15 cellular contexts compared by ENCODE assay signal in the genomic region with DNA sequence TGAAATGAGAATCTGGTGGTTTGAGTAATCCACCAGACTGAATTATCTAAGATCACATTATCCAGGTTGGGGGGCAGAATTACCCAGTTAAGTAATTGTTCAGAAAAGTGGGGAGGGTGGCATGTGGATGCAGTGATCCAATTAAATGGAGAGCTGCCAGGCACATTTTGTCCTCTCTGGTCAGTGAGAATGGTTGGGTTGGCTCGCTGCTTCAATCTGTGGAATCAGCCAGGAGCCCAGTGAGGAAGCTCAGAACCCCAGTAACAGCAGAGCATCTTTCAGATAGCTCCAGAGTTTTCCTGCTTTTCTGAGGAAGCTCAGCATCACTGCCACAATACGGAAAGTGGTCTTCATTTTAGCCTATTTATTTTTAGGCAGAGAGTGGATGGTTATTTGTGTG. TPM values are rescaled to one million over a fixed set of nuclear protein-coding genes. Genes with fewer than 3 reads are reported as not detected.
A peak's percentile ranks its signal among the peaks of the same experiment; 100 is the strongest.
DNase-seq lines count a peak whose midpoint lies in the region; ATAC-seq and TF ChIP-seq lines count a peak whose summit lies in the region.
"Had no signal": no experiment of that assay in that cellular context is flagged by ENCODE, and none has a peak within 500 bp of the region (broad histone marks: within the 10 kb centered on the region; RNA-seq: fewer than 3 reads in every experiment).

No MANE protein-coding gene starts in this region.

- no peak for TF ChIP-seq CTCF in testis (IDR thresholded peaks at IDR 0.05)

- H3K4me3 ChIP-seq in testis, result no peak overlapping the region

- no peaks in the 10 kb centered on the region for H3K4me1 ChIP-seq in testis

- 66 to 78% methylated on average over 2 of the region's 2 CpGs for WGBS in testis, 2 donors

- no peaks in the 10 kb centered on the region for H3K9me3 ChIP-seq in testis

- ATAC-seq in left lobe of liver, result peak; percentile 35
- ATAC-seq: Panc1, SK-N-SH treated with all-trans-retinoic acid at 6 μM for 48 hours had no signal

- no peaks in the 10 kb centered on the region for H3K27me3 ChIP-seq in testis

- DNase-seq in NCI-H524 (lab: John Stamatoyannopoulos, UW), result peak; percentile 18 to 32
- peak; percentile 36 to 75 for DNase-seq in cerebellar nuclear complex (lab: John Stamatoyannopoulos, UW)
- no peak for DNase-seq in left lobe of liver (ENCODE audit: low spot score)
- DNase-seq in testis, result peak; percentile 38
- DNase-seq in NCI-H2029 treated with DMSO at 0.1 percent for 48 hours (lab: John Stamatoyannopoulos, UW), result no peak
- DNase-seq in NCI-H2171 treated with DMSO at 0.1 percent for 48 hours (lab: John Stamatoyannopoulos, UW), result no peak
- no peak for DNase-seq in dedifferentiated amniotic fluid mesenchymal stem cell (ENCODE audit: extremely low spot score)
- DNase-seq: DMS79, Kasumi-1, NCI-H1694, NCI-H2081 treated with DMSO at 0.1 percent for 48 hours, NCI-H748 treated with DMSO at 0.1 percent for 48 hours, SIG-M5 had no signal

- intact Hi-C loops in testis (cut with DNase I; ENCODE audit: low total_unique reads), result no loop called here

- no peaks in the 10 kb centered on the region for H3K36me3 ChIP-seq in testis (ENCODE audit: low read depth, missing control alignments)

- no peak for TF ChIP-seq POLR2A in testis (IDR thresholded peaks at IDR 0.05)

- peak overlapping the region in 1 of 2 donors; percentile 41 for H3K27ac ChIP-seq in testis

RNA-seq across cellular contexts. Expression of a gene that starts 6.4 kb away (rescaled TPM):
- total RNA-seq in left lobe of liver (3.7 TPM), testis (10 to 100 TPM; 15.7 to 17.3 TPM)
- polyA plus RNA-seq in testis (ENCODE audit: insufficient read depth, low read depth, low replicate concordance), result 14.8 TPM

RNA-seq across cellular contexts. Expression of a gene that starts 36.1 kb away (rescaled TPM):
- total RNA-seq in left lobe of liver (6.7 TPM), testis (10 to 100 TPM; 22.9 to 24.2 TPM)
- polyA plus RNA-seq in testis (ENCODE audit: insufficient read depth, low read depth, low replicate concordance), result 7.3 TPM

Comparison
In these comparisons a context has a peak if more than half of its experiments do, and no peak if none do; other contexts are left out.
1. DNase-seq: peak in NCI-H524 (2 of 2), cerebellar nuclear complex (2 of 2) and testis (single experiment); none in left lobe of liver (single experiment), NCI-H2029 treated with DMSO at 0.1 percent for 48 hours (single experiment), NCI-H2171 treated with DMSO at 0.1 percent for 48 hours (single experiment) and dedifferentiated amniotic fluid mesenchymal stem cell (single experiment).